ENCODE assay signal across 12 cellular contexts in genomic region chr2:197278804-197279763, GRCh38. TPM values are rescaled to one million over a fixed set of nuclear protein-coding genes. Genes with fewer than 3 reads are reported as not detected.
DNase-seq lines count a peak whose midpoint lies in the region; ATAC-seq and TF ChIP-seq lines count a peak whose summit lies in the region.
"Had no signal": no experiment of that assay in that cellular context is flagged by ENCODE, and none has a peak within 500 bp of the region (broad histone marks: within the 10 kb centered on the region; RNA-seq: fewer than 3 reads in every experiment).

No MANE protein-coding gene starts in this region.

- peaks cover 37% of the 10 kb centered on the region for H3K4me1 ChIP-seq in upper lobe of right lung

- peaks cover 3% of the 10 kb centered on the region for H3K36me3 Mint-ChIP-seq in activated naive CD4-positive, alpha-beta T cell treated with anti-CD3 and anti-CD28 coated beads, Interleukin-2, amount 50 U/mL, for 24 hours
- peaks cover 33% of the 10 kb centered on the region for H3K36me3 Mint-ChIP-seq in activated T-helper 1 cell treated with anti-CD3 and anti-CD28 coated beads, Interleukin-12 subunit alpha, Interleukin-12 subunit beta, Interleukin-2, Interleukin-4 antibody, amounts not matched to agents 30 ng/mL and 10 ng/mL and 1 ng/mL, durations not matched to agents 14 hours and 24 hours and 36 hours (ENCODE audit: low read depth)

- no peak for TF ChIP-seq CTCF in upper lobe of right lung (IDR thresholded peaks at IDR 0.05)
- TF ChIP-seq CTCF in GM10248 (IDR thresholded peaks at IDR 0.05; ENCODE audit: control extremely low read depth, extremely low read depth, low read depth, missing control alignments): no peak

- no peaks in the 10 kb centered on the region for H3K36me3 ChIP-seq in upper lobe of right lung

- intact Hi-C loops in activated T-helper 1 cell treated with anti-CD3 and anti-CD28 coated beads, Interleukin-12 subunit alpha, Interleukin-12 subunit beta, Interleukin-2, Interleukin-4 antibody, amounts not matched to agents 30 ng/mL and 10 ng/mL and 1 ng/mL, durations not matched to agents 14 hours and 24 hours and 36 hours (cut with micrococcal nuclease): loop anchor here (1.0 kb wide), 1 partner anchor 8 kb away; no protein-coding TSS in a partner anchor
- intact Hi-C loops in upper lobe of right lung (cut with DNase I): no loop called here

- H3K4me3 ChIP-seq in upper lobe of right lung: no peak overlapping the region
- H3K4me3 ChIP-seq: psoas muscle had no signal

- POLR2A ChIA-PET in GM10248 (lab: Yijun Ruan, JAX): no interaction called here

- H3K27ac Mint-ChIP-seq in activated naive CD4-positive, alpha-beta T cell treated with anti-CD3 and anti-CD28 coated beads, Interleukin-2, amount 50 U/mL, for 24 hours: peak overlapping the region; percentile 90
- H3K27ac Mint-ChIP-seq in activated T-helper 1 cell treated with anti-CD3 and anti-CD28 coated beads, Interleukin-12 subunit alpha, Interleukin-12 subunit beta, Interleukin-2, Interleukin-4 antibody, amounts not matched to agents 30 ng/mL and 10 ng/mL and 1 ng/mL, durations not matched to agents 14 hours and 24 hours and 36 hours: peak overlapping the region; percentile 77

- peak overlapping the region; percentile 73 for H3K4me3 Mint-ChIP-seq in activated naive CD4-positive, alpha-beta T cell treated with anti-CD3 and anti-CD28 coated beads, Interleukin-2, amount 50 U/mL, for 24 hours
- no peak overlapping the region for H3K4me3 Mint-ChIP-seq in activated T-helper 1 cell treated with anti-CD3 and anti-CD28 coated beads, Interleukin-12 subunit alpha, Interleukin-12 subunit beta, Interleukin-2, Interleukin-4 antibody, amounts not matched to agents 30 ng/mL and 10 ng/mL and 1 ng/mL, durations not matched to agents 14 hours and 24 hours and 36 hours

- H3K4me1 Mint-ChIP-seq in activated naive CD4-positive, alpha-beta T cell treated with anti-CD3 and anti-CD28 coated beads, Interleukin-2, amount 50 U/mL, for 24 hours: peaks cover 83% of the 10 kb centered on the region
- H3K4me1 Mint-ChIP-seq in activated T-helper 1 cell treated with anti-CD3 and anti-CD28 coated beads, Interleukin-12 subunit alpha, Interleukin-12 subunit beta, Interleukin-2, Interleukin-4 antibody, amounts not matched to agents 30 ng/mL and 10 ng/mL and 1 ng/mL, durations not matched to agents 14 hours and 24 hours and 36 hours (ENCODE audit: low read depth): peaks cover 77% of the 10 kb centered on the region

- no peaks in the 10 kb centered on the region for H3K9me3 ChIP-seq in upper lobe of right lung
- H3K9me3 ChIP-seq: psoas muscle had no signal

- DNase-seq in activated naive CD4-positive, alpha-beta T cell treated with Interleukin-2 at 50 U/mL for 16 hours: no peak
- no peak for DNase-seq in activated T-helper 1 cell treated with anti-CD3 and anti-CD28 coated beads, Interleukin-12 subunit alpha, Interleukin-12 subunit beta, Interleukin-2, Interleukin-4 antibody, amounts not matched to agents 30 ng/mL and 10 ng/mL and 1 ng/mL, durations not matched to agents 14 hours and 24 hours and 36 hours (ENCODE audit: low spot score)
- DNase-seq in left kidney (ENCODE audit: low read depth, low spot score) (peak; percentile 33), upper lobe of right lung (no peak), GM10248 (ENCODE audit: extremely low spot score) (no peak), AML-193 (lab: John Stamatoyannopoulos, UW) (no peak)
- DNase-seq: mammary epithelial cell, NCI-H1417 treated with DMSO at 0.1 percent for 48 hours, NCI-H524, psoas muscle had no signal

- no peaks in the 10 kb centered on the region for H3K27me3 Mint-ChIP-seq in activated naive CD4-positive, alpha-beta T cell treated with anti-CD3 and anti-CD28 coated beads, Interleukin-2, amount 50 U/mL, for 24 hours
- no peaks in the 10 kb centered on the region for H3K27me3 Mint-ChIP-seq in activated T-helper 1 cell treated with anti-CD3 and anti-CD28 coated beads, Interleukin-12 subunit alpha, Interleukin-12 subunit beta, Interleukin-2, Interleukin-4 antibody, amounts not matched to agents 30 ng/mL and 10 ng/mL and 1 ng/mL, durations not matched to agents 14 hours and 24 hours and 36 hours (ENCODE audit: insufficient read depth)

- peak; percentile 59 for ATAC-seq in upper lobe of right lung
- ATAC-seq in GM21381 (IDR thresholded peaks at IDR 0.05; ENCODE audit: unreplicated experiment): no peak

- no peak overlapping the region for H3K27ac ChIP-seq in upper lobe of right lung
- H3K27ac ChIP-seq: psoas muscle had no signal

- CTCF ChIA-PET in GM10248 (lab: Yijun Ruan, JAX): interaction anchor here (1.0 kb wide), 1 partner anchor 12 kb away, joined by 3 read pairs; no protein-coding TSS in a partner anchor

- no peaks in the 10 kb centered on the region for H3K9me3 Mint-ChIP-seq in activated naive CD4-positive, alpha-beta T cell treated with anti-CD3 and anti-CD28 coated beads, Interleukin-2, amount 50 U/mL, for 24 hours
- no peaks in the 10 kb centered on the region for H3K9me3 Mint-ChIP-seq in activated T-helper 1 cell treated with anti-CD3 and anti-CD28 coated beads, Interleukin-12 subunit alpha, Interleukin-12 subunit beta, Interleukin-2, Interleukin-4 antibody, amounts not matched to agents 30 ng/mL and 10 ng/mL and 1 ng/mL, durations not matched to agents 14 hours and 24 hours and 36 hours

- no peaks in the 10 kb centered on the region for H3K27me3 ChIP-seq in upper lobe of right lung

RNA-seq across cellular contexts. Expression of gene ANKRD44, which starts 31.5 kb away (rescaled TPM):
- 153 and 159 TPM in 2 replicates for total RNA-seq in activated T-helper 1 cell treated with anti-CD3 and anti-CD28 coated beads, Interleukin-12 subunit alpha, Interleukin-12 subunit beta, Interleukin-2, Interleukin-4 antibody, amounts not matched to agents 30 ng/mL and 10 ng/mL and 1 ng/mL, durations not matched to agents 14 hours and 24 hours and 36 hours
- total RNA-seq in upper lobe of right lung: 51.4 TPM
